In the genomic region with DNA sequence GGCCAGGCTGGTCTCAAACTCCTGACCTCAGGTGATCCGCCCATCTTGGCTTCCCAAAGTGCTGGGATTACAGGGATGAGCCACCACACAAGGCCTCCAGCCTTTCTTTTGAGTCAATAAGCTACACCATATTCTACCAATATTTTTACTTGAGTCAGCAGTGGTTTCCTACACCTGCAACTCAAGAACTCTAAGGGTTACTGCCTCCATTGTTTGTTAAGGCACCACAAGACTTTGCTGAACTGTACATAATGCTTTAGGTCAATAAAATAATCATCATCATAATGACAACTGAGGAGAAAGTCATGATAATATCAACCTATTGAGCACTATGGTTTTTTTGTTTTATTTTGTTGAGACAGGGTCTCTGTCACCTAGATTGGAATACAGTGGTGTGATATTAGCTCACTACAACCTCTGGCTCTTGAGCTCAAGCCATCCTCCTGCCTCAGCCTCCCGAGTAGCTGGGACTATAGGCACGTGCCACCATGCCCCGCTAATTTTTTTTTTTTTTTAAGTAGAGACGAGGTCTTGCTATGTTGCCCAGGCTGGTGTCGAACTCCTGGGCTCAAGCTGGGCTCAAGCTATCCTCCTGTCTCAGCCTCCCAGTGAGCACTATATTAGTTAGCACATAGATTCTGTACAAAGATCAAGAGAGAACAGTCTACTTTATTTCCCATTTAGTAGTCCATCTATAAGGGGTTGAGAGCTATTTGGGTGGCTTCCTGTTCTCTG, we compare ENCODE assay signal across 1 cellular context.
TF ChIP-seq lines count a peak whose summit lies in the region.

No MANE protein-coding gene starts in this region.

TF ChIP-seq in SK-N-SH treated with all-trans-retinoic acid at 6 μM for 48 hours, 23 proteins besides CTCF, POLR2A, EP300 and RAD21 (continued from another document):
- TF ChIP-seq, protein P1, sequence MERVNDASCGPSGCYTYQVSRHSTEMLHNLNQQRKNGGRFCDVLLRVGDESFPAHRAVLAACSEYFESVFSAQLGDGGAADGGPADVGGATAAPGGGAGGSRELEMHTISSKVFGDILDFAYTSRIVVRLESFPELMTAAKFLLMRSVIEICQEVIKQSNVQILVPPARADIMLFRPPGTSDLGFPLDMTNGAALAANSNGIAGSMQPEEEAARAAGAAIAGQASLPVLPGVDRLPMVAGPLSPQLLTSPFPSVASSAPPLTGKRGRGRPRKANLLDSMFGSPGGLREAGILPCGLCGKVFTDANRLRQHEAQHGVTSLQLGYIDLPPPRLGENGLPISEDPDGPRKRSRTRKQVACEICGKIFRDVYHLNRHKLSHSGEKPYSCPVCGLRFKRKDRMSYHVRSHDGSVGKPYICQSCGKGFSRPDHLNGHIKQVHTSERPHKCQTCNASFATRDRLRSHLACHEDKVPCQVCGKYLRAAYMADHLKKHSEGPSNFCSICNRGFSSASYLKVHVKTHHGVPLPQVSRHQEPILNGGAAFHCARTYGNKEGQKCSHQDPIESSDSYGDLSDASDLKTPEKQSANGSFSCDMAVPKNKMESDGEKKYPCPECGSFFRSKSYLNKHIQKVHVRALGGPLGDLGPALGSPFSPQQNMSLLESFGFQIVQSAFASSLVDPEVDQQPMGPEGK (CRISPR knock-in tag; IDR thresholded peaks at IDR 0.05; ENCODE audit: borderline replicate concordance): no peak
- TF ChIP-seq ZNF70 (CRISPR knock-in tag; IDR thresholded peaks at IDR 0.05): no peak
